1 cellular context compared by ENCODE assay signal in the genomic region with DNA sequence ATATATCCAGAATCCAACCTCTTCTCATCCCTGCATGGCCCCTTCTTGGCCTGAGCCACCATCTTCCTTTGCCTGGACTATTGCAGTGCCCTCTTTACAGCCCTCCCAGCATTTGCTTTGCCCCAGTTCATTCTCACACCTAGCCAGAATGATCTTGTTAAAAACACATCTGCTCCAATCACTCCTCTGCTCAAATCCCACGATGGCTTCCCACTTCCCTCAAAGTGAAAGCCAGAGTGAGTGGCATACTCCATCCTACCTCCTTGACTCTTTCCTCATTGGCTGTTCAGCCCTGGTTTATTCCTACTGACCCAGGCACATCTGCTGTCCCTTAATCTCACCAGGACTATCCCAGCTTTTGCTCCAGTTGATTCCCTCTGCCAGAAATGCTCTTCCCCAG.
TF ChIP-seq lines count a peak whose summit lies in the region.

No MANE protein-coding gene starts in this region.

TF ChIP-seq in H1, 55 proteins besides CTCF, POLR2A, EP300 and RAD21:
- no peak for TF ChIP-seq SIN3A (conservative IDR thresholded peaks at IDR 0.05 in 1 of 2, IDR thresholded peaks at IDR 0.05 in 1 of 2; ENCODE audit: low read depth in 1 of 2, low read length in 2 of 2)
- no peak for TF ChIP-seq HDAC6 (IDR thresholded peaks at IDR 0.05; ENCODE audit: low read depth, low read length)
